ENCODE assay signal across 25 cellular contexts in the genomic region with DNA sequence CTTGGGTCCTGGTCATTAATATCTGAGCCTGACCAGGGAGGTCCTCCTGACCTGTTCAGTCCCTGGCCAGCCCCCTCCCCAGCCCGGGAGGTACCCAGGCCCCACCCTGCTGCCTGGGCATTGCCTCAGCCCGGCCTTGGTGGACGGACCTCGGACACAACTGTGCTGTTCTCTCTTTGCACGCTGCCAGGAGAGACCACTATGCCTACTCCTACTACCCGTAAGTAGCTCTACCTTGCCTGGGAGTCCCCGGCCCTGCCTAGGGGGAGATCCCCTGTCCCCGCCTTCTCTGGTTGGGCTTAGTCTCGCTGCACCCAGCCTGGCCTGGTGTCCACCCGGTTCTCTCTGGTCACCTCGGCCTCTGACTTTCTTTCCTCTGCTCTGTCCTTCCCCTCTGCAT.
"Had no signal": no experiment of that assay in that cellular context is flagged by ENCODE, and none has a peak within 500 bp of the region (broad histone marks: within the 10 kb centered on the region; RNA-seq: fewer than 3 reads in every experiment).

No MANE protein-coding gene starts in this region.

- H3K36me3 Mint-ChIP-seq: activated naive CD4-positive, alpha-beta T cell treated with anti-CD3 and anti-CD28 coated beads, Interleukin-2, amount 10 ng/mL, durations not matched to agents 7 days and 5 days; activated naive CD8-positive, alpha-beta T cell treated with anti-CD3 and anti-CD28 coated beads for 36 hours; T-cell had no signal

- H3K36me3 ChIP-seq: brain microvascular endothelial cell had no signal

- DNase-seq: activated CD4-positive, alpha-beta memory T cell treated with anti-CD3 and anti-CD28 coated beads, Interleukin-2, amount 10 ng/mL, durations not matched to agents 7 days and 5 days; activated CD4-positive, alpha-beta T cell treated with anti-CD3 and anti-CD28 coated beads, Interleukin-2, amount 10 ng/mL, durations not matched to agents 7 days and 5 days; activated CD4-positive, CD25-positive, alpha-beta regulatory T cell; activated CD8-positive, alpha-beta memory T cell treated with anti-CD3 and anti-CD28 coated beads, Interleukin-2, amount 50 U/mL, for 4 hours; activated gamma-delta T cell treated with Interleukin-2 at 50 U/mL for 16 hours; activated naive CD4-positive, alpha-beta T cell treated with anti-CD3 and anti-CD28 coated beads, Interleukin-2, amount 10 ng/mL, durations not matched to agents 7 days and 5 days; activated naive CD8-positive, alpha-beta T cell treated with anti-CD3 and anti-CD28 coated beads for 36 hours; activated T-cell treated with anti-CD3 and anti-CD28 coated beads, Interleukin-2, amount 50 U/mL, for 72 hours; brain microvascular endothelial cell; caudate nucleus; KG1; NCI-H1092; NCI-H1417; NCI-H2029; NCI-H2107; NCI-H2171 treated with DMSO at 0.1 percent for 48 hours; NCI-H226; NCI-H526 treated with DMSO at 0.1 percent for 48 hours; NCI-H82; T-cell; T-helper 2 cell; T1000 had no signal

- ATAC-seq: activated T-cell treated with anti-CD3 and anti-CD28 coated beads, Interleukin-2, amount 50 U/mL, for 72 hours; Right ventricle myocardium inferior; T-cell had no signal

- H3K27ac Mint-ChIP-seq: activated CD4-positive, alpha-beta memory T cell treated with anti-CD3 and anti-CD28 coated beads, Interleukin-2, amount 10 ng/mL, durations not matched to agents 7 days and 5 days; activated CD4-positive, alpha-beta T cell treated with anti-CD3 and anti-CD28 coated beads, Interleukin-2, amount 10 ng/mL, durations not matched to agents 7 days and 5 days; activated naive CD4-positive, alpha-beta T cell treated with anti-CD3 and anti-CD28 coated beads, Interleukin-2, amount 10 ng/mL, durations not matched to agents 7 days and 5 days; activated naive CD8-positive, alpha-beta T cell treated with anti-CD3 and anti-CD28 coated beads for 36 hours; activated T-cell treated with anti-CD3 and anti-CD28 coated beads, Interleukin-2, amount 50 U/mL, for 72 hours; activated T-helper 2 cell treated with anti-CD3 and anti-CD28 coated beads, Interferon-gamma antibody, Interleukin-2, Interleukin-4, amounts not matched to agents 10 μg/mL and 5 μg/mL and 100 μg/mL, durations not matched to agents 14 hours and 24 hours and 36 hours; T-cell had no signal

- H3K4me3 Mint-ChIP-seq: activated CD4-positive, alpha-beta memory T cell treated with anti-CD3 and anti-CD28 coated beads, Interleukin-2, amount 10 ng/mL, durations not matched to agents 7 days and 5 days; activated CD4-positive, alpha-beta T cell treated with anti-CD3 and anti-CD28 coated beads, Interleukin-2, amount 10 ng/mL, durations not matched to agents 7 days and 5 days; activated naive CD4-positive, alpha-beta T cell treated with anti-CD3 and anti-CD28 coated beads, Interleukin-2, amount 10 ng/mL, durations not matched to agents 7 days and 5 days; activated naive CD8-positive, alpha-beta T cell treated with anti-CD3 and anti-CD28 coated beads for 36 hours; activated T-cell treated with anti-CD3 and anti-CD28 coated beads, Interleukin-2, amount 50 U/mL, for 72 hours; T-cell had no signal

- H3K4me3 ChIP-seq: SK-N-MC had no signal

- H3K4me1 Mint-ChIP-seq: activated CD4-positive, alpha-beta memory T cell treated with anti-CD3 and anti-CD28 coated beads, Interleukin-2, amount 10 ng/mL, durations not matched to agents 7 days and 5 days; activated CD4-positive, alpha-beta T cell treated with anti-CD3 and anti-CD28 coated beads, Interleukin-2, amount 10 ng/mL, durations not matched to agents 7 days and 5 days; activated naive CD4-positive, alpha-beta T cell treated with anti-CD3 and anti-CD28 coated beads, Interleukin-2, amount 10 ng/mL, durations not matched to agents 7 days and 5 days; activated naive CD8-positive, alpha-beta T cell treated with anti-CD3 and anti-CD28 coated beads for 36 hours; T-cell had no signal

- H3K27me3 Mint-ChIP-seq: activated CD4-positive, alpha-beta T cell treated with anti-CD3 and anti-CD28 coated beads, Interleukin-2, amount 10 ng/mL, durations not matched to agents 7 days and 5 days; activated naive CD8-positive, alpha-beta T cell treated with anti-CD3 and anti-CD28 coated beads for 36 hours; T-cell had no signal

- H3K27me3 ChIP-seq: brain microvascular endothelial cell had no signal

- H3K9me3 Mint-ChIP-seq: activated CD4-positive, alpha-beta memory T cell treated with anti-CD3 and anti-CD28 coated beads, Interleukin-2, amount 10 ng/mL, durations not matched to agents 7 days and 5 days; activated CD4-positive, alpha-beta T cell treated with anti-CD3 and anti-CD28 coated beads, Interleukin-2, amount 10 ng/mL, durations not matched to agents 7 days and 5 days; activated naive CD4-positive, alpha-beta T cell treated with anti-CD3 and anti-CD28 coated beads, Interleukin-2, amount 10 ng/mL, durations not matched to agents 7 days and 5 days; activated naive CD8-positive, alpha-beta T cell treated with anti-CD3 and anti-CD28 coated beads for 36 hours; activated T-cell treated with anti-CD3 and anti-CD28 coated beads, Interleukin-2, amount 50 U/mL, for 72 hours; activated T-helper 2 cell treated with anti-CD3 and anti-CD28 coated beads, Interferon-gamma antibody, Interleukin-2, Interleukin-4, amounts not matched to agents 10 μg/mL and 5 μg/mL and 100 μg/mL, durations not matched to agents 14 hours and 24 hours and 36 hours; T-cell had no signal
